Comparison of ENCODE assay signal across 14 cellular contexts in genomic region chr10:43863270-43863669, GRCh38.
DNase-seq lines count a peak whose midpoint lies in the region; ATAC-seq and TF ChIP-seq lines count a peak whose summit lies in the region.
"Had no signal": no experiment of that assay in that cellular context is flagged by ENCODE, and none has a peak within 500 bp of the region (broad histone marks: within the 10 kb centered on the region; RNA-seq: fewer than 3 reads in every experiment).

No MANE protein-coding gene starts in this region.

- H3K27me3 ChIP-seq in SK-N-SH (ENCODE audit: insufficient read depth), result no peaks in the 10 kb centered on the region
- H3K27me3 ChIP-seq in esophagus squamous epithelium, result no peaks in the 10 kb centered on the region
- H3K27me3 ChIP-seq in thyroid gland, result no peaks in the 10 kb centered on the region

- no peak for TF ChIP-seq POLR2A in esophagus squamous epithelium (IDR thresholded peaks at IDR 0.05)
- no peak for TF ChIP-seq POLR2A in thyroid gland (IDR thresholded peaks at IDR 0.05)

- POLR2A ChIA-PET in SK-N-SH (lab: Yijun Ruan, JAX), result no interaction called here
- POLR2A ChIA-PET in WTC11 (lab: Charles Lee), result no interaction called here
- POLR2A ChIA-PET in activated CD8-positive, alpha-beta T cell treated with anti-CD3 and anti-CD28 coated beads, Interleukin-2, amount 10 ng/mL, durations not matched to agents 7 days and 5 days (lab: Charles Lee), result no interaction called here

- H3K36me3 Mint-ChIP-seq in neural crest cell (ENCODE audit: low read depth) (no peaks in the 10 kb centered on the region), WTC11 (no peaks in the 10 kb centered on the region)
- H3K36me3 Mint-ChIP-seq in activated CD8-positive, alpha-beta T cell treated with anti-CD3 and anti-CD28 coated beads, Interleukin-2, amount 10 ng/mL, durations not matched to agents 7 days and 5 days (ENCODE audit: low read depth), result no peaks in the 10 kb centered on the region

- intact Hi-C loops in esophagus squamous epithelium (cut with DNase I), result no loop called here
- intact Hi-C loops in thyroid gland (cut with DNase I), result no loop called here

- H3K4me1 Mint-ChIP-seq in neural crest cell (no peaks in the 10 kb centered on the region), WTC11 (no peaks in the 10 kb centered on the region)
- peaks cover 6% of the 10 kb centered on the region for H3K4me1 Mint-ChIP-seq in activated CD8-positive, alpha-beta T cell treated with anti-CD3 and anti-CD28 coated beads, Interleukin-2, amount 10 ng/mL, durations not matched to agents 7 days and 5 days (ENCODE audit: low read depth)

- H3K9ac ChIP-seq in SK-N-SH, result peak overlapping the region; percentile 17; the same call in 1 of the 2 replicates

- WGBS in SK-N-SH (ENCODE audit: low lambda C conversion rate), result 86% methylated on average over 8 of the region's 9 CpGs
- 90 to 97% methylated on average over 6 to 9 of the region's 9 CpGs for WGBS in esophagus squamous epithelium, 2 donors
- 93 to 95% methylated on average over 9 of the region's 9 CpGs for WGBS in thyroid gland, 2 donors

- H3K9me2 ChIP-seq in SK-N-SH, result no peaks in the 10 kb centered on the region

- TF ChIP-seq RAD21 in SK-N-SH (IDR thresholded peaks at IDR 0.05; ENCODE audit: low read length), result no peak

- H3K36me3 ChIP-seq in SK-N-SH (replicated peaks in 1 of 2; ENCODE audit: control insufficient read depth in 1 of 2, insufficient read depth in 2 of 2, low read length in 1 of 2) (no peaks in the 10 kb centered on the region), esophagus squamous epithelium (no peaks in the 10 kb centered on the region), thyroid gland (no peaks in the 10 kb centered on the region)

- DNase-seq in SK-N-SH (no peak), esophagus squamous epithelium (lab: John Stamatoyannopoulos, UW) (no peak), neural crest cell (ENCODE audit: low read depth, low spot score) (no peak), thyroid gland (no peak), GDM1 (lab: John Stamatoyannopoulos, UW) (no peak), WTC11 (ENCODE audit: low spot score) (no peak)
- DNase-seq in activated CD8-positive, alpha-beta T cell treated with anti-CD3 and anti-CD28 coated beads, Interleukin-2, amount 10 ng/mL, durations not matched to agents 7 days and 5 days, result no peak
- DNase-seq: activated T-cell treated with anti-CD3 and anti-CD28 coated beads, Interleukin-2, amount 50 U/mL, for 24 hours; KG1; NK-92 treated with Interleukin-12 subunit alpha and Interleukin-12 subunit beta, amount 100 ng/mL, for 24 hours; SHP77 treated with DMSO at 0.1 percent for 48 hours had no signal

- H3K27ac Mint-ChIP-seq in neural crest cell (ENCODE audit: unreplicated experiment) (peak overlapping the region; percentile 21), WTC11 (no peak overlapping the region; the same call in 1 of the 2 replicates)
- no peak overlapping the region for H3K27ac Mint-ChIP-seq in activated CD8-positive, alpha-beta T cell treated with anti-CD3 and anti-CD28 coated beads, Interleukin-2, amount 10 ng/mL, durations not matched to agents 7 days and 5 days

- ATAC-seq in SK-N-SH treated with all-trans-retinoic acid at 6 μM for 48 hours (no peak), WTC11 (no peak)
- ATAC-seq in activated CD8-positive, alpha-beta T cell treated with anti-CD3 and anti-CD28 coated beads, Interleukin-2, amount 10 ng/mL, durations not matched to agents 7 days and 5 days, result no peak

- TF ChIP-seq CTCF in SK-N-SH (IDR thresholded peaks at IDR 0.05) (no peak), esophagus squamous epithelium (IDR thresholded peaks at IDR 0.05) (no peak), neural crest cell (conservative IDR thresholded peaks at IDR 0.05) (no peak), thyroid gland (IDR thresholded peaks at IDR 0.05) (no peak), WTC11 (IDR thresholded peaks at IDR 0.05) (no peak)

- H3K27me3 Mint-ChIP-seq in neural crest cell (ENCODE audit: low read depth), result no peaks in the 10 kb centered on the region
- H3K27me3 Mint-ChIP-seq in WTC11 (ENCODE audit: low read depth), result no peaks in the 10 kb centered on the region
- H3K27me3 Mint-ChIP-seq in activated CD8-positive, alpha-beta T cell treated with anti-CD3 and anti-CD28 coated beads, Interleukin-2, amount 10 ng/mL, durations not matched to agents 7 days and 5 days (ENCODE audit: low read depth), result peaks cover 12% of the 10 kb centered on the region
- H3K27me3 Mint-ChIP-seq: activated T-cell treated with anti-CD3 and anti-CD28 coated beads, Interleukin-2, amount 50 U/mL, for 24 hours had no signal

- H3K27ac ChIP-seq in SK-N-SH (ENCODE audit: low read depth in 2 of 2, low read length in 1 of 2) (peak overlapping the region; percentile 77 to 87), esophagus squamous epithelium (peak overlapping the region; percentile 16 to 86 (median 64)), thyroid gland (peak overlapping the region; percentile 9 to 48 (median 38))
- H3K27ac ChIP-seq: 22Rv1, C4-2B had no signal

- H3K9me3 Mint-ChIP-seq in neural crest cell (no peaks in the 10 kb centered on the region), WTC11 (0 out of 2 replicates have a peak, but pooled peaks cover 3% of the 10 kb centered on the region)
- H3K9me3 Mint-ChIP-seq in activated CD8-positive, alpha-beta T cell treated with anti-CD3 and anti-CD28 coated beads, Interleukin-2, amount 10 ng/mL, durations not matched to agents 7 days and 5 days (ENCODE audit: insufficient read depth), result no peaks in the 10 kb centered on the region
- H3K9me3 Mint-ChIP-seq: activated T-cell treated with anti-CD3 and anti-CD28 coated beads, Interleukin-2, amount 50 U/mL, for 24 hours had no signal

- no peak overlapping the region for H3K4me3 Mint-ChIP-seq in neural crest cell
- no peak overlapping the region for H3K4me3 Mint-ChIP-seq in WTC11
- H3K4me3 Mint-ChIP-seq in activated CD8-positive, alpha-beta T cell treated with anti-CD3 and anti-CD28 coated beads, Interleukin-2, amount 10 ng/mL, durations not matched to agents 7 days and 5 days, result no peak overlapping the region
- H3K4me3 Mint-ChIP-seq: activated T-cell treated with anti-CD3 and anti-CD28 coated beads, Interleukin-2, amount 50 U/mL, for 24 hours had no signal

- 0 out of 2 replicates have a peak overlapping the region, but pooled peaks have one; percentile 17 for H3K4me2 ChIP-seq in SK-N-SH

- H3K4me1 ChIP-seq in SK-N-SH (ENCODE audit: control insufficient read depth in 1 of 2, insufficient read depth in 2 of 2, low read depth in 1 of 2, low read length in 1 of 2), result peaks cover 6 to 48% of the 10 kb centered on the region in 2 experiments; a peak in 3 of 4 replicates
- H3K4me1 ChIP-seq in esophagus squamous epithelium, result peaks cover 0 to 27% (median 22%) of the 10 kb centered on the region in 3 donors
- peaks cover 0 to 27% of the 10 kb centered on the region in 2 donors for H3K4me1 ChIP-seq in thyroid gland

- CTCF ChIA-PET in SK-N-SH (lab: Yijun Ruan, JAX) (no interaction called here), WTC11 (lab: Charles Lee) (no interaction called here)
- CTCF ChIA-PET in activated CD8-positive, alpha-beta T cell treated with anti-CD3 and anti-CD28 coated beads, Interleukin-2, amount 10 ng/mL, durations not matched to agents 7 days and 5 days (lab: Charles Lee), result no interaction called here

- H3K4me3 ChIP-seq in SK-N-SH (ENCODE audit: low read depth in 2 of 2, low read length in 1 of 2), result no peak overlapping the region
- H3K4me3 ChIP-seq in esophagus squamous epithelium, result no peak overlapping the region
- H3K4me3 ChIP-seq in thyroid gland (replicated peaks in 1 of 3), result no peak overlapping the region

- H3F3A ChIP-seq in SK-N-SH (replicated peaks; ENCODE audit: insufficient read depth), result peaks cover 19% of the 10 kb centered on the region

- H4K20me1 ChIP-seq in SK-N-SH (ENCODE audit: insufficient read depth), result no peaks in the 10 kb centered on the region

- no peak overlapping the region for H2AFZ ChIP-seq in SK-N-SH (ENCODE audit: low read depth)

- H3K9me3 ChIP-seq in SK-N-SH (no peaks in the 10 kb centered on the region), esophagus squamous epithelium (no peaks in the 10 kb centered on the region), thyroid gland (no peaks in the 10 kb centered on the region)

- TF ChIP-seq EP300 in SK-N-SH (IDR thresholded peaks at IDR 0.05; ENCODE audit: borderline replicate concordance in 1 of 2, low read depth in 1 of 2, low read length in 1 of 2), result no peak

- H3K79me2 ChIP-seq in SK-N-SH (ENCODE audit: insufficient read depth), result no peaks in the 10 kb centered on the region

TF ChIP-seq in SK-N-SH, 30 proteins besides CTCF, POLR2A, EP300 and RAD21:
- TF ChIP-seq YY1 (IDR thresholded peaks at IDR 0.05; ENCODE audit: low read depth) (no peak), TAF1 (IDR thresholded peaks at IDR 0.05; ENCODE audit: borderline replicate concordance, low read depth, low read length) (no peak), MAX (IDR thresholded peaks at IDR 0.05; ENCODE audit: low read depth) (no peak), MXI1 (IDR thresholded peaks at IDR 0.05; ENCODE audit: low read depth, low read length) (no peak)

TF ChIP-seq in SK-N-SH treated with all-trans-retinoic acid at 6 μM for 48 hours, 23 proteins besides CTCF, POLR2A, EP300 and RAD21 (continues in another document):
- TF ChIP-seq CREB5 (CRISPR knock-in tag; IDR thresholded peaks at IDR 0.05; ENCODE audit: low read depth), result no peak

TF ChIP-seq in WTC11, 78 proteins besides CTCF, POLR2A, EP300 and RAD21 (continues in another document):
- no peak for TF ChIP-seq SMAD3 (CRISPR knock-in tag; IDR thresholded peaks at IDR 0.05; ENCODE audit: borderline replicate concordance)
- TF ChIP-seq TP53 (CRISPR knock-in tag; IDR thresholded peaks at IDR 0.05), result no peak
- no peak for TF ChIP-seq ZNF219 (CRISPR knock-in tag; IDR thresholded peaks at IDR 0.05; ENCODE audit: borderline replicate concordance)
- no peak for TF ChIP-seq GTF2I (CRISPR knock-in tag; conservative IDR thresholded peaks at IDR 0.05)
- no peak for TF ChIP-seq IRF2 (CRISPR knock-in tag; IDR thresholded peaks at IDR 0.05; ENCODE audit: borderline replicate concordance, low read depth)
